15 cellular contexts compared by ENCODE assay signal in the genomic region with DNA sequence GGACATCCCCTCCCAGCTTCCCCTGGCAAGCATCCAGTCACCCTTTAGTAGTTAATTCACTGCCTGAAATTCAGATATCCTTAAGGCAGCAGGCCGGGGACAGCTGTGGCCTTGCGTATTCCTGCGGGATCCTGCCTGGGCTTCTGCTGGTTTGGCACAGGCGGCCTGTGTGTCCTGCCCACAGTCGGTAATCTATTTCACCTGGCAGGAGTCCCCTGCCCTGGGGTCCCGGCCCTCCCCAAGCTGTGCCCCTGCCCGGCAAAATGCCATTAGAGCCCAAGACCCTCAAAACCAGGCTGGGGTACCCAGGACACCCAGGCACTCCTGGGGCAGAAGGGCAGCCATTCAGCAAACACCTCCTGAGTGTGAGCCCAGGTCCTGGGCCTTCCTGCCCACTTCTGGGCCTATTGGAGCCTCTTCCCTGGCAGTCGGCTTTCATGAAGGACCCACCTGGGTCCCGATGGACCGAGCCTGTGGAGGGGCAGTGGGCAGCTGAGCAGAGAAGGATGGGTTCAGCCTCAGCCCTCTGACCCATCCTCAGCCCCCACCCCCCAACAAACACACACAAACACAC. TPM values are rescaled to one million over a fixed set of nuclear protein-coding genes. Genes with fewer than 3 reads are reported as not detected.
DNase-seq lines count a peak whose midpoint lies in the region; ATAC-seq and TF ChIP-seq lines count a peak whose summit lies in the region.
"Had no signal": no experiment of that assay in that cellular context is flagged by ENCODE, and none has a peak within 500 bp of the region (broad histone marks: within the 10 kb centered on the region; RNA-seq: fewer than 3 reads in every experiment).

No MANE protein-coding gene starts in this region.

- no peaks in the 10 kb centered on the region for H3K27me3 ChIP-seq in adrenal gland
- peaks cover 11% of the 10 kb centered on the region for H3K27me3 ChIP-seq in upper lobe of right lung

- ATAC-seq in Right ventricle myocardium inferior: no peak
- ATAC-seq in left ventricle myocardium superior: no peak
- no peak for ATAC-seq in upper lobe of right lung
- no peak for ATAC-seq in GM21360 (IDR thresholded peaks at IDR 0.05; ENCODE audit: unreplicated experiment)
- ATAC-seq in HG03521 (IDR thresholded peaks at IDR 0.05; ENCODE audit: unreplicated experiment): no peak
- ATAC-seq: left lung had no signal

- WGBS in adrenal gland, 4 donors: 80 to 100% (median 87%) methylated on average over 1 to 10 of the region's 10 CpGs

- H3K4me1 ChIP-seq in adrenal gland (replicated peaks in 1 of 2) (peaks cover 9 to 14% of the 10 kb centered on the region in 2 donors), upper lobe of right lung (peaks cover 30% of the 10 kb centered on the region)

- H3K27ac ChIP-seq in adrenal gland (no peak overlapping the region), upper lobe of right lung (no peak overlapping the region)
- H3K27ac ChIP-seq: neural progenitor cell, thoracic aorta had no signal

- H3K36me3 ChIP-seq in adrenal gland (replicated peaks in 1 of 2) (no peaks in the 10 kb centered on the region), upper lobe of right lung (no peaks in the 10 kb centered on the region)
- H3K36me3 ChIP-seq: left lung, neural progenitor cell, thoracic aorta had no signal

- no peak for TF ChIP-seq CTCF in adrenal gland (IDR thresholded peaks at IDR 0.05)
- TF ChIP-seq CTCF in upper lobe of right lung (IDR thresholded peaks at IDR 0.05): no peak

- TF ChIP-seq POLR2A in adrenal gland (IDR thresholded peaks at IDR 0.05): no peak

- DNase-seq in Right ventricle myocardium inferior (ENCODE audit: missing footprints) (peak; percentile 20), left ventricle myocardium superior (no peak), adrenal gland (peak in 6 of 7 donors; percentile 8 to 43 (median 14)), mesenteric fat pad (ENCODE audit: low spot score) (peak; percentile 89), upper lobe of right lung (peak; percentile 59), HPDE6-E6E7 (ENCODE audit: extremely low spot score) (no peak)
- DNase-seq: DMS79, NCI-H1105, NCI-H226 had no signal

- intact Hi-C loops in Right ventricle myocardium inferior (cut with DNase I): no loop called here
- intact Hi-C loops in left ventricle myocardium superior (cut with micrococcal nuclease): no loop called here
- intact Hi-C loops in adrenal gland (cut with DNase I): no loop called here
- intact Hi-C loops in upper lobe of right lung (cut with DNase I): no loop called here

- no peak overlapping the region for H3K4me3 ChIP-seq in adrenal gland
- no peak overlapping the region for H3K4me3 ChIP-seq in upper lobe of right lung
- H3K4me3 ChIP-seq: left lung, neural progenitor cell, thoracic aorta had no signal

- H3K9me3 ChIP-seq in adrenal gland (replicated peaks in 1 of 3) (no peaks in the 10 kb centered on the region), upper lobe of right lung (no peaks in the 10 kb centered on the region)
- H3K9me3 ChIP-seq: left lung, thoracic aorta had no signal

RNA-seq across cellular contexts. Expression of gene CROCC2, which starts 11.6 kb away (rescaled TPM):
- total RNA-seq in Right ventricle myocardium inferior (not detected), left ventricle myocardium superior (not detected), adrenal gland (under 1 TPM in 3 of 8 donors, not detected in 5; 0.07 to 0.65 (median 0.23) TPM), mesenteric fat pad (not detected), upper lobe of right lung (0.26 TPM)
- polyA plus RNA-seq in adrenal gland: under 1 TPM in 2 of 3 donors, not detected in 1; 0.07 to 0.32 TPM
- total RNA-seq: thoracic aorta had no signal

RNA-seq across cellular contexts. Expression of gene MAB21L4, which starts 21.8 kb away (rescaled TPM):
- not detected for total RNA-seq in Right ventricle myocardium inferior
- total RNA-seq in left ventricle myocardium superior: not detected
- not detected for total RNA-seq in adrenal gland
- polyA plus RNA-seq in adrenal gland: under 1 TPM in 2 of 3 donors, not detected in 1; 0.10 to 0.32 TPM
- total RNA-seq in mesenteric fat pad: not detected
- total RNA-seq in upper lobe of right lung: 22.2 TPM
- total RNA-seq: thoracic aorta had no signal

RNA-seq across cellular contexts. Expression of gene AGXT, which starts 49.1 kb away (rescaled TPM):
- total RNA-seq in Right ventricle myocardium inferior (not detected), left ventricle myocardium superior (0.12 TPM), adrenal gland (1 to 10 TPM in 1 of 8 donors, under 1 TPM in 4, not detected in 3; 0.14 to 1.2 (median 0.90) TPM), mesenteric fat pad (0.32 TPM), upper lobe of right lung (not detected)
- polyA plus RNA-seq in adrenal gland: under 1 TPM; 0.16 to 0.47 (median 0.26) TPM
- total RNA-seq: left lung, thoracic aorta had no signal
- polyA plus RNA-seq: esophagus had no signal

Comparison
In these comparisons a context has a peak if more than half of its experiments do, and no peak if none do; other contexts are left out.
1. DNase-seq: peak in Right ventricle myocardium inferior (single experiment), adrenal gland (6 of 7), mesenteric fat pad (single experiment) and upper lobe of right lung (single experiment); none in left ventricle myocardium superior (single experiment) and HPDE6-E6E7 (single experiment).
2. RNA of gene MAB21L4, which starts 21.8 kb away (total RNA-seq): 22.2 TPM in upper lobe of right lung (single experiment); not detected in Right ventricle myocardium inferior (single experiment), not detected in left ventricle myocardium superior (single experiment), not detected in adrenal gland and not detected in mesenteric fat pad (single experiment); every median in the first group is over 10 times any median in the second.